In genomic region chr2:40244251-40245010, GRCh38 we compare ENCODE assay signal across 9 cellular contexts.
DNase-seq lines count a peak whose midpoint lies in the region; ATAC-seq and TF ChIP-seq lines count a peak whose summit lies in the region.
"Had no signal": no experiment of that assay in that cellular context is flagged by ENCODE, and none has a peak within 500 bp of the region (broad histone marks: within the 10 kb centered on the region; RNA-seq: fewer than 3 reads in every experiment).

No MANE protein-coding gene starts in this region.

- peaks cover 5% of the 10 kb centered on the region for H3K27me3 Mint-ChIP-seq in T-helper 17 cell

- no peaks in the 10 kb centered on the region for H3K9me3 ChIP-seq in iPS DF 6.9 (ENCODE audit: control insufficient read depth, insufficient read depth, low read length)
- no peaks in the 10 kb centered on the region for H3K9me3 ChIP-seq in T-helper 17 cell (ENCODE audit: control insufficient read depth, low read length, poor library complexity, severe bottlenecking)

- no peak overlapping the region for H3K4me3 Mint-ChIP-seq in T-helper 17 cell
- H3K4me3 Mint-ChIP-seq: IgD-negative memory B cell had no signal

- DNase-seq in AG08396 (ENCODE audit: low spot score): peak; percentile 53
- DNase-seq in NCI-H2227 (lab: John Stamatoyannopoulos, UW; ENCODE audit: unreplicated experiment): peak; percentile 75
- peak; percentile 90 for DNase-seq in astrocyte of the hippocampus (ENCODE audit: low read depth, low spot score)
- peak; percentile 61 for DNase-seq in iPS DF 6.9 (ENCODE audit: low read depth, low spot score)
- no peak for DNase-seq in stimulated activated naive CD8-positive, alpha-beta T cell treated with anti-CD3 and anti-CD28 coated beads, Interleukin-15, Interleukin-2, amounts not matched to agents 100 U/mL and 50 U/mL, for 24 hours
- no peak for DNase-seq in T-helper 17 cell

- no CpG with 5 or more reads among the region's 8 CpGs for WGBS in iPS DF 6.9 (ENCODE audit: insufficient coverage, insufficient read length)

- H3K4me1 Mint-ChIP-seq in T-helper 17 cell: no peaks in the 10 kb centered on the region
- H3K4me1 Mint-ChIP-seq: IgD-negative memory B cell had no signal

- H3K36me3 Mint-ChIP-seq in T-helper 17 cell (ENCODE audit: low read depth): no peaks in the 10 kb centered on the region
- H3K36me3 Mint-ChIP-seq: IgD-negative memory B cell had no signal

- no peaks in the 10 kb centered on the region for H3K36me3 ChIP-seq in iPS DF 6.9 (ENCODE audit: control insufficient read depth, insufficient read depth, low read length)

- no peaks in the 10 kb centered on the region; the same call in 1 of the 2 replicates for H3K4me1 ChIP-seq in iPS DF 6.9 (ENCODE audit: control insufficient read depth, insufficient read depth, low read length)

- peak; percentile 68 for TF ChIP-seq CTCF in GM12873 (IDR thresholded peaks at IDR 0.05; ENCODE audit: insufficient read depth, low read depth, low read length, missing control alignments)

- no peak overlapping the region for H3K27ac ChIP-seq in iPS DF 6.9 (ENCODE audit: low read length)

- no peak overlapping the region for H3K4me3 ChIP-seq in iPS DF 6.9 (ENCODE audit: low read length)

- ATAC-seq in HG02981 (IDR thresholded peaks at IDR 0.05; ENCODE audit: unreplicated experiment): peak; percentile 63
- ATAC-seq in stimulated activated naive CD8-positive, alpha-beta T cell treated with anti-CD3 and anti-CD28 coated beads, Interleukin-15, Interleukin-2, amounts not matched to agents 100 U/mL and 50 U/mL, for 24 hours: peak; percentile 55
- ATAC-seq in T-helper 17 cell: no peak

- no peaks in the 10 kb centered on the region for H3K27me3 ChIP-seq in iPS DF 6.9 (ENCODE audit: control insufficient read depth, insufficient read depth, low read length)

- no peak overlapping the region for H3K27ac Mint-ChIP-seq in T-helper 17 cell
- H3K27ac Mint-ChIP-seq: IgD-negative memory B cell had no signal

Comparison
In these comparisons a context has a peak if more than half of its experiments do, and no peak if none do; other contexts are left out.
1. DNase-seq: peak in AG08396 (single experiment), NCI-H2227 (single experiment), astrocyte of the hippocampus (single experiment) and iPS DF 6.9 (single experiment); none in stimulated activated naive CD8-positive, alpha-beta T cell treated with anti-CD3 and anti-CD28 coated beads, Interleukin-15, Interleukin-2, amounts not matched to agents 100 U/mL and 50 U/mL, for 24 hours (single experiment) and T-helper 17 cell (0 of 3).